33 cellular contexts compared by ENCODE assay signal in the genomic region with DNA sequence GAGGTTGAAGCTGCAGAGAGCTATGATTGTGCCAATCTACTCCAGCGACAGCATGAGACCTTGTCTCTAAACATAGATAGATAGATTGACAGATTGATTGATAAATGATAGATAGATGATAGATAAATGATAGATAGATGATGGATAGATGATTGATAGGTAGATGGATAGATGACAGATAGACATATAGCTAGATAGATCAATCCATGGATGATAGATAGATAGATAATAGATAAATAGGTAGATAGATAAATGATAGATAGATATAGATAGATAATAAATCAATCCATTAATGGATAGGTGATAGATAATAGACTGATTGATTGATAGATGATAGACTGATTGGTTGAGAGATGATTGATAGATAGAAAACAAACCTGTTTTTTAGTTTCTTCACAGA.
DNase-seq lines count a peak whose midpoint lies in the region; ATAC-seq, FAIRE-seq and TF ChIP-seq lines count a peak whose summit lies in the region.
"Had no signal": no experiment of that assay in that cellular context is flagged by ENCODE, and none has a peak within 500 bp of the region (broad histone marks: within the 10 kb centered on the region; RNA-seq: fewer than 3 reads in every experiment).

No MANE protein-coding gene starts in this region.

- no TSS peak for BruUV-seq in K562 (replicated peaks; lab: Mats Ljungman, UMichigan)

- no peaks in the 10 kb centered on the region for H3K9me3 ChIP-seq in K562 (replicated peaks; ENCODE audit: control insufficient read depth, insufficient read depth, low read depth, low read length)
- H3K9me3 ChIP-seq in neural cell (ENCODE audit: low read length), result peaks cover 12% of the 10 kb centered on the region
- H3K9me3 ChIP-seq: A549, Caco-2 had no signal

- H4K20me1 ChIP-seq in K562 (replicated peaks; ENCODE audit: control insufficient read depth, insufficient read depth, low read length), result no peaks in the 10 kb centered on the region
- no peaks in the 10 kb centered on the region for H4K20me1 ChIP-seq in neural cell (ENCODE audit: insufficient read depth)
- H4K20me1 ChIP-seq: BLaER1; BLaER1 treated with 17β-estradiol and CSF1 and Interleukin-3, amounts not matched to agents 10 nM and 100 nM had no signal

- no peak for TF ChIP-seq POLR2A in K562 (conservative IDR thresholded peaks at IDR 0.05)

- H3K79me2 ChIP-seq in K562 (ENCODE audit: control insufficient read depth, insufficient read depth, low read length), result no peaks in the 10 kb centered on the region
- H3K79me2 ChIP-seq in neural cell (replicated peaks; ENCODE audit: insufficient read depth, low read length), result no peaks in the 10 kb centered on the region

- 4% methylated on average over 1 of the region's 1 CpG for WGBS in K562 (ENCODE audit: insufficient coverage, low coverage, missing lambda C conversion rate)

- POLR2A ChIA-PET in HEK293T (lab: Yijun Ruan, JAX) (interaction anchor here (0.6 kb wide), 1 partner anchor 28 kb away, joined by 3 read pairs; no protein-coding TSS in a partner anchor), K562 (lab: Yijun Ruan, JAX) (interaction anchor here (1.4 kb wide), 1 partner anchor 13 kb away, joined by 3 read pairs; no protein-coding TSS in a partner anchor)

- H3F3A ChIP-seq in neural cell (ENCODE audit: insufficient read depth, low read length, poor library complexity, severe bottlenecking), result no peaks in the 10 kb centered on the region

- H3K4me2 ChIP-seq in K562 (ENCODE audit: insufficient read depth, low read length) (no peak overlapping the region), neural cell (ENCODE audit: low read length) (no peak overlapping the region)
- H3K4me2 ChIP-seq: A549; BLaER1; BLaER1 treated with 17β-estradiol and CSF1 and Interleukin-3, amounts not matched to agents 10 nM and 100 nM had no signal

- peaks cover 3% of the 10 kb centered on the region for H3K9me1 ChIP-seq in K562 (ENCODE audit: control insufficient read depth, insufficient read depth, low read length)

- ATAC-seq in K562 (no peak), GM21367 (IDR thresholded peaks at IDR 0.05; ENCODE audit: unreplicated experiment) (no peak)
- ATAC-seq: A549; CD8-positive, alpha-beta T cell had no signal

- DNase-seq in HEK293T (ENCODE audit: extremely low spot score) (no peak), K562 (ENCODE audit: extremely low read depth in 1 of 4, low spot score in 3 of 4) (no peak), hypothalamus (lab: John Stamatoyannopoulos, UW) (no peak), foreskin fibroblast (no peak)
- DNase-seq: 8988T; ACHN; AML-193; BE2C; C1 segment of cervical spinal cord; Caco-2; Calu3; CD4-positive, alpha-beta memory T cell; CD4-positive, alpha-beta T cell; CD4-positive, CD25-positive, alpha-beta regulatory T cell; CD8-positive, alpha-beta memory T cell; CD8-positive, alpha-beta T cell; COR-L47; DMS 273 treated with DMSO at 0.1 percent for 48 hours; DMS153; DMS53; DMS79; DMS79 treated with DMSO at 0.1 percent for 48 hours; DND-41; EL had no signal

- intact Hi-C loops in K562 (cut with micrococcal nuclease), result no loop called here

- peaks cover 20 to 51% of the 10 kb centered on the region in 2 experiments for H3K27me3 ChIP-seq in K562 (ENCODE audit: control insufficient read depth in 2 of 2, insufficient read depth in 2 of 2, low read length in 2 of 2)
- no peaks in the 10 kb centered on the region for H3K27me3 ChIP-seq in neural cell (ENCODE audit: insufficient read depth, low read depth, low read length)
- H3K27me3 ChIP-seq: BE2C; BLaER1; BLaER1 treated with 17β-estradiol and CSF1 and Interleukin-3, amounts not matched to agents 10 nM and 100 nM had no signal

- CTCF ChIA-PET in HEK293T (lab: Yijun Ruan, JAX) (no interaction called here), K562 (lab: Yijun Ruan, JAX; ENCODE audit: low intra/inter-chr PET ratio) (no interaction called here)

- no peak for TF ChIP-seq CTCF in K562 (IDR thresholded peaks at IDR 0.05 in 2 of 3, conservative IDR thresholded peaks at IDR 0.05 in 1 of 3; ENCODE audit: insufficient read depth in 2 of 3, low read depth in 1 of 3, low read length in 3 of 3)
- no peak for TF ChIP-seq CTCF in neural cell (IDR thresholded peaks at IDR 0.05; ENCODE audit: poor library complexity, severe bottlenecking)
- TF ChIP-seq CTCF in foreskin fibroblast (IDR thresholded peaks at IDR 0.05; ENCODE audit: low read depth, low read length), result no peak

- H3K4me1 ChIP-seq in K562 (replicated peaks in 1 of 2; ENCODE audit: control insufficient read depth in 2 of 2, insufficient read depth in 2 of 2, low read length in 2 of 2), result peaks cover 0 to 10% of the 10 kb centered on the region in 2 experiments; a peak in 3 of 5 replicates
- H3K4me1 ChIP-seq: A549; BE2C; BLaER1; BLaER1 treated with 17β-estradiol and CSF1 and Interleukin-3, amounts not matched to agents 10 nM and 100 nM; Caco-2 had no signal

- no peak for FAIRE-seq in K562 (lab: Jason Lieb, UNC)
- FAIRE-seq: A204.1, A549, D721Med had no signal

- no peaks in the 10 kb centered on the region for H3K9me2 ChIP-seq in neural cell (ENCODE audit: insufficient read depth, low read length)

- H3K9ac ChIP-seq in K562 (ENCODE audit: insufficient read depth in 1 of 2, low read depth in 2 of 2, low read length in 2 of 2) (no peak overlapping the region), neural cell (ENCODE audit: low read length) (no peak overlapping the region)
- H3K9ac ChIP-seq: BLaER1; BLaER1 treated with 17β-estradiol and CSF1 and Interleukin-3, amounts not matched to agents 10 nM and 100 nM had no signal

- TF ChIP-seq EP300 in K562 (IDR thresholded peaks at IDR 0.05; ENCODE audit: low read length) (no peak), neural cell (conservative IDR thresholded peaks at IDR 0.05; ENCODE audit: poor library complexity, severe bottlenecking) (peak; percentile 64)

- H2AFZ ChIP-seq in K562 (ENCODE audit: low read depth, low read length), result no peak overlapping the region
- H2AFZ ChIP-seq in neural cell (ENCODE audit: low read depth, low read length), result no peak overlapping the region

- H3K4me3 ChIP-seq in K562 (no peak overlapping the region), neural cell (ENCODE audit: low read length) (no peak overlapping the region), foreskin fibroblast (ENCODE audit: low read depth in 1 of 2, low read length in 2 of 2) (no peak overlapping the region)
- H3K4me3 ChIP-seq: A549; BLaER1; BLaER1 treated with 17β-estradiol and CSF1 and Interleukin-3, amounts not matched to agents 10 nM and 100 nM had no signal

- in situ Hi-C loops in K562 (cut with MboI), result no loop called here

- H3K36me3 ChIP-seq in K562 (ENCODE audit: control insufficient read depth, insufficient read depth, low read length) (no peaks in the 10 kb centered on the region), neural cell (ENCODE audit: insufficient read depth, low read length) (no peaks in the 10 kb centered on the region)
- H3K36me3 ChIP-seq: BE2C; BLaER1; BLaER1 treated with 17β-estradiol and CSF1 and Interleukin-3, amounts not matched to agents 10 nM and 100 nM had no signal

- H3K27ac ChIP-seq in K562 (ENCODE audit: extremely low read depth, low read depth, low read length) (no peak overlapping the region), neural cell (ENCODE audit: low read length) (no peak overlapping the region)
- H3K27ac ChIP-seq: 22Rv1; A549; BLaER1; BLaER1 treated with 17β-estradiol and CSF1 and Interleukin-3, amounts not matched to agents 10 nM and 100 nM; C4-2B had no signal

- TF ChIP-seq RAD21 in K562 (CRISPR knock-in tag; conservative IDR thresholded peaks at IDR 0.05 in 1 of 2, IDR thresholded peaks at IDR 0.05 in 1 of 2), result no peak
- no peak for TF ChIP-seq RAD21 in neural cell (conservative IDR thresholded peaks at IDR 0.05)

TF ChIP-seq in HEK293T, 16 proteins besides CTCF, POLR2A, EP300 and RAD21:
- TF ChIP-seq PKNOX1 (IDR thresholded peaks at IDR 0.05) (peak; percentile 73), LEF1 (IDR thresholded peaks at IDR 0.05; ENCODE audit: borderline replicate concordance) (no peak), FOXM1 (IDR thresholded peaks at IDR 0.05; ENCODE audit: borderline replicate concordance) (no peak)
TF ChIP-seq in HEK293T: peak in this region for 1.

TF ChIP-seq in K562, 482 proteins besides CTCF, POLR2A, EP300 and RAD21 (continues in another document):
- peak; percentile 94 for TF ChIP-seq DACH1 (IDR thresholded peaks at IDR 0.05; ENCODE audit: partially characterized antibody)
- no peak for TF ChIP-seq ZBTB34 (CRISPR knock-in tag; IDR thresholded peaks at IDR 0.05)

TF ChIP-seq in neural cell, 6 proteins besides CTCF, POLR2A, EP300 and RAD21:
- TF ChIP-seq SMC3 (conservative IDR thresholded peaks at IDR 0.05; ENCODE audit: poor library complexity) (no peak), POLR2AphosphoS5 (IDR thresholded peaks at IDR 0.05) (no peak), EZH2 (IDR thresholded peaks at IDR 0.05; ENCODE audit: borderline replicate concordance, insufficient read depth, low read length, poor library complexity, severe bottlenecking) (no peak), MXI1 (conservative IDR thresholded peaks at IDR 0.05; ENCODE audit: poor library complexity, severe bottlenecking) (no peak), TAF1 (IDR thresholded peaks at IDR 0.05; ENCODE audit: low read depth) (no peak), REST (IDR thresholded peaks at IDR 0.05; ENCODE audit: borderline replicate concordance) (no peak)
